ENCODE assay signal across 1 cellular context in genomic region chr2:206127656-206128055, GRCh38.
TF ChIP-seq lines count a peak whose summit lies in the region.

No MANE protein-coding gene starts in this region.

TF ChIP-seq in K562, 482 proteins besides CTCF, POLR2A, EP300 and RAD21:
- no peak for TF ChIP-seq DACH1 (IDR thresholded peaks at IDR 0.05; ENCODE audit: partially characterized antibody)
- no peak for TF ChIP-seq NR3C1 (CRISPR knock-in tag; IDR thresholded peaks at IDR 0.05)
- no peak for TF ChIP-seq NR1H2 (CRISPR knock-in tag; IDR thresholded peaks at IDR 0.05)
- no peak for TF ChIP-seq TBL1XR1 (IDR thresholded peaks at IDR 0.05; ENCODE audit: low read length in 2 of 2)
- TF ChIP-seq NFYB (IDR thresholded peaks at IDR 0.05; ENCODE audit: extremely low read depth, insufficient read length), result no peak
- TF ChIP-seq, protein P1, sequence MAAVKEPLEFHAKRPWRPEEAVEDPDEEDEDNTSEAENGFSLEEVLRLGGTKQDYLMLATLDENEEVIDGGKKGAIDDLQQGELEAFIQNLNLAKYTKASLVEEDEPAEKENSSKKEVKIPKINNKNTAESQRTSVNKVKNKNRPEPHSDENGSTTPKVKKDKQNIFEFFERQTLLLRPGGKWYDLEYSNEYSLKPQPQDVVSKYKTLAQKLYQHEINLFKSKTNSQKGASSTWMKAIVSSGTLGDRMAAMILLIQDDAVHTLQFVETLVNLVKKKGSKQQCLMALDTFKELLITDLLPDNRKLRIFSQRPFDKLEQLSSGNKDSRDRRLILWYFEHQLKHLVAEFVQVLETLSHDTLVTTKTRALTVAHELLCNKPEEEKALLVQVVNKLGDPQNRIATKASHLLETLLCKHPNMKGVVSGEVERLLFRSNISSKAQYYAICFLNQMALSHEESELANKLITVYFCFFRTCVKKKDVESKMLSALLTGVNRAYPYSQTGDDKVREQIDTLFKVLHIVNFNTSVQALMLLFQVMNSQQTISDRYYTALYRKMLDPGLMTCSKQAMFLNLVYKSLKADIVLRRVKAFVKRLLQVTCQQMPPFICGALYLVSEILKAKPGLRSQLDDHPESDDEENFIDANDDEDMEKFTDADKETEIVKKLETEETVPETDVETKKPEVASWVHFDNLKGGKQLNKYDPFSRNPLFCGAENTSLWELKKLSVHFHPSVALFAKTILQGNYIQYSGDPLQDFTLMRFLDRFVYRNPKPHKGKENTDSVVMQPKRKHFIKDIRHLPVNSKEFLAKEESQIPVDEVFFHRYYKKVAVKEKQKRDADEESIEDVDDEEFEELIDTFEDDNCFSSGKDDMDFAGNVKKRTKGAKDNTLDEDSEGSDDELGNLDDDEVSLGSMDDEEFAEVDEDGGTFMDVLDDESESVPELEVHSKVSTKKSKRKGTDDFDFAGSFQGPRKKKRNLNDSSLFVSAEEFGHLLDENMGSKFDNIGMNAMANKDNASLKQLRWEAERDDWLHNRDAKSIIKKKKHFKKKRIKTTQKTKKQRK (IDR thresholded peaks at IDR 0.05; ENCODE audit: borderline replicate concordance, low read depth, low read length), result no peak
- TF ChIP-seq PHF8 (IDR thresholded peaks at IDR 0.05; ENCODE audit: borderline replicate concordance, low read length), result no peak
- TF ChIP-seq ZNF668 (CRISPR knock-in tag; IDR thresholded peaks at IDR 0.05), result no peak
- TF ChIP-seq NFE2L1 (tag; IDR thresholded peaks at IDR 0.05; ENCODE audit: borderline replicate concordance, low read depth), result no peak
- TF ChIP-seq ZNF263 (CRISPR knock-in tag; IDR thresholded peaks at IDR 0.05; ENCODE audit: borderline replicate concordance), result no peak
- TF ChIP-seq SMC3 (conservative IDR thresholded peaks at IDR 0.05; ENCODE audit: insufficient read depth, low read depth, low read length), result no peak
